Comparison of ENCODE assay signal across 12 cellular contexts in the genomic region with DNA sequence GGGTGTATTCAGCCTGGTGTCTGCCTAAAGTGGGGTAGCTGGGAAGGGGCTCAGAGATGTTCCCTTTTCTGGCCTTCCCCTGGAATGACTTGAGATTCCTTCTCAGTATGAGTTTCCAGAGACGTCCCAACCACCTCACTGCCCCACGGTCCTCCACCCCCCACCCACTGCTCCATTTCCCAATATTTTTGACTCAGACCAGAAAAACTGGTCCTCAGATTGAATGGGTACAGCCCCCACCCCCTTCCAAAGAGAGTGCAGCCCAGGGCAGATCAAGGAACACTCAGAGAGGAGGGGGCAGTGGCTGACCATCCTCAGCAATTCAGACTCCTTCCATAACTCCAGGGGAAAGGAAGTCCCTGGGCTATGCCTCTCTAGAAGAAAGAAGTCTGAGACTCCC. TPM values are rescaled to one million over a fixed set of nuclear protein-coding genes. Genes with fewer than 3 reads are reported as not detected.
DNase-seq lines count a peak whose midpoint lies in the region; TF ChIP-seq lines count a peak whose summit lies in the region.
"Had no signal": no experiment of that assay in that cellular context is flagged by ENCODE, and none has a peak within 500 bp of the region (broad histone marks: within the 10 kb centered on the region; RNA-seq: fewer than 3 reads in every experiment).

No MANE protein-coding gene starts in this region.

- TF ChIP-seq POLR2A in breast epithelium (IDR thresholded peaks at IDR 0.05), result no peak

- H3K9me3 Mint-ChIP-seq in MCF 10A (ENCODE audit: unreplicated experiment), result no peaks in the 10 kb centered on the region
- H3K9me3 Mint-ChIP-seq in activated T-helper 1 cell treated with anti-CD3 and anti-CD28 coated beads, Interleukin-12 subunit alpha, Interleukin-12 subunit beta, Interleukin-2, Interleukin-4 antibody, amounts not matched to agents 30 ng/mL and 10 ng/mL and 1 ng/mL, durations not matched to agents 14 hours and 24 hours and 36 hours, result no peaks in the 10 kb centered on the region
- no peaks in the 10 kb centered on the region for H3K9me3 Mint-ChIP-seq in type B pancreatic cell
- H3K9me3 Mint-ChIP-seq: activated B cell treated with CpG ODN at 0.5 μM for 24 hours had no signal

- H3K4me3 Mint-ChIP-seq in MCF 10A (ENCODE audit: unreplicated experiment) (peak overlapping the region; percentile 11), type B pancreatic cell (peak overlapping the region; percentile 82)
- peak overlapping the region; percentile 71 for H3K4me3 Mint-ChIP-seq in activated T-helper 1 cell treated with anti-CD3 and anti-CD28 coated beads, Interleukin-12 subunit alpha, Interleukin-12 subunit beta, Interleukin-2, Interleukin-4 antibody, amounts not matched to agents 30 ng/mL and 10 ng/mL and 1 ng/mL, durations not matched to agents 14 hours and 24 hours and 36 hours

- H3K27ac ChIP-seq in breast epithelium, result peak overlapping the region in 1 of 2 donors; percentile 38
- H3K27ac ChIP-seq in hepatocyte, result peak overlapping the region; percentile 86
- H3K27ac ChIP-seq: upper lobe of left lung had no signal

- CTCF ChIA-PET in MCF 10A (lab: Yijun Ruan, JAX), result no interaction called here

- peaks cover 53% of the 10 kb centered on the region for H4K20me1 ChIP-seq in hepatocyte (ENCODE audit: insufficient read depth, poor library complexity, severe bottlenecking)

- intact Hi-C loops in MCF 10A (cut with micrococcal nuclease), result no loop called here
- intact Hi-C loops in breast epithelium (cut with DNase I; ENCODE audit: low total_unique reads), result no loop called here
- intact Hi-C loops in activated T-helper 1 cell treated with anti-CD3 and anti-CD28 coated beads, Interleukin-12 subunit alpha, Interleukin-12 subunit beta, Interleukin-2, Interleukin-4 antibody, amounts not matched to agents 30 ng/mL and 10 ng/mL and 1 ng/mL, durations not matched to agents 14 hours and 24 hours and 36 hours (cut with micrococcal nuclease), result loop anchor here (5.0 kb wide), 1 partner anchor 372 kb away; a partner anchor contains a TSS

- peaks cover 5% of the 10 kb centered on the region for H3K36me3 ChIP-seq in breast epithelium
- no peaks in the 10 kb centered on the region for H3K36me3 ChIP-seq in hepatocyte (replicated peaks; ENCODE audit: insufficient read depth, low read depth)

- H2AFZ ChIP-seq in hepatocyte, result no peak overlapping the region

- H3K4me1 Mint-ChIP-seq in MCF 10A (ENCODE audit: insufficient read depth, unreplicated experiment) (peaks cover 30% of the 10 kb centered on the region), type B pancreatic cell (ENCODE audit: unreplicated experiment) (peaks cover 43% of the 10 kb centered on the region)
- peaks cover 32% of the 10 kb centered on the region for H3K4me1 Mint-ChIP-seq in activated T-helper 1 cell treated with anti-CD3 and anti-CD28 coated beads, Interleukin-12 subunit alpha, Interleukin-12 subunit beta, Interleukin-2, Interleukin-4 antibody, amounts not matched to agents 30 ng/mL and 10 ng/mL and 1 ng/mL, durations not matched to agents 14 hours and 24 hours and 36 hours (ENCODE audit: low read depth)

- peaks cover 40% of the 10 kb centered on the region for H3K36me3 Mint-ChIP-seq in MCF 10A (ENCODE audit: insufficient read depth, unreplicated experiment)
- peaks cover 29% of the 10 kb centered on the region for H3K36me3 Mint-ChIP-seq in activated T-helper 1 cell treated with anti-CD3 and anti-CD28 coated beads, Interleukin-12 subunit alpha, Interleukin-12 subunit beta, Interleukin-2, Interleukin-4 antibody, amounts not matched to agents 30 ng/mL and 10 ng/mL and 1 ng/mL, durations not matched to agents 14 hours and 24 hours and 36 hours (ENCODE audit: low read depth)
- peaks cover 18% of the 10 kb centered on the region for H3K36me3 Mint-ChIP-seq in type B pancreatic cell

- no TSS peak for BruUV-seq in MCF 10A (replicated peaks; lab: Mats Ljungman, UMichigan)

- H3K9me3 ChIP-seq in breast epithelium (no peaks in the 10 kb centered on the region), hepatocyte (ENCODE audit: low read depth) (no peaks in the 10 kb centered on the region)
- H3K9me3 ChIP-seq: upper lobe of left lung had no signal

- H3K27ac Mint-ChIP-seq in MCF 10A (ENCODE audit: low read depth, unreplicated experiment), result no peak overlapping the region
- H3K27ac Mint-ChIP-seq in activated T-helper 1 cell treated with anti-CD3 and anti-CD28 coated beads, Interleukin-12 subunit alpha, Interleukin-12 subunit beta, Interleukin-2, Interleukin-4 antibody, amounts not matched to agents 30 ng/mL and 10 ng/mL and 1 ng/mL, durations not matched to agents 14 hours and 24 hours and 36 hours, result no peak overlapping the region
- peak overlapping the region; percentile 77 for H3K27ac Mint-ChIP-seq in type B pancreatic cell
- H3K27ac Mint-ChIP-seq: activated B cell treated with CpG ODN at 0.5 μM for 24 hours had no signal

- DNase-seq in MCF 10A (ENCODE audit: unreplicated experiment), result no peak
- no peak for DNase-seq in breast epithelium (ENCODE audit: low spot score in 2 of 2)
- DNase-seq in activated T-helper 1 cell treated with anti-CD3 and anti-CD28 coated beads, Interleukin-12 subunit alpha, Interleukin-12 subunit beta, Interleukin-2, Interleukin-4 antibody, amounts not matched to agents 30 ng/mL and 10 ng/mL and 1 ng/mL, durations not matched to agents 14 hours and 24 hours and 36 hours (ENCODE audit: low spot score), result no peak
- DNase-seq in hepatocyte (ENCODE audit: low spot score), result no peak
- no peak for DNase-seq in type B pancreatic cell (ENCODE audit: extremely low spot score, unreplicated experiment)
- no peak for DNase-seq in A172 (ENCODE audit: low spot score)
- DNase-seq in NCI-H1694 treated with DMSO at 0.1 percent for 48 hours (lab: John Stamatoyannopoulos, UW), result no peak
- DNase-seq in NAMALWA (ENCODE audit: low spot score), result no peak
- DNase-seq: activated B cell treated with CpG ODN at 0.5 μM for 24 hours; activated naive CD4-positive, alpha-beta T cell treated with Interleukin-2 at 50 U/mL for 16 hours; MM.1S had no signal

- H3K27me3 Mint-ChIP-seq in MCF 10A (ENCODE audit: insufficient read depth, unreplicated experiment) (no peaks in the 10 kb centered on the region), type B pancreatic cell (no peaks in the 10 kb centered on the region)
- no peaks in the 10 kb centered on the region for H3K27me3 Mint-ChIP-seq in activated T-helper 1 cell treated with anti-CD3 and anti-CD28 coated beads, Interleukin-12 subunit alpha, Interleukin-12 subunit beta, Interleukin-2, Interleukin-4 antibody, amounts not matched to agents 30 ng/mL and 10 ng/mL and 1 ng/mL, durations not matched to agents 14 hours and 24 hours and 36 hours (ENCODE audit: insufficient read depth)
- H3K27me3 Mint-ChIP-seq: activated B cell treated with CpG ODN at 0.5 μM for 24 hours had no signal

- peaks cover 6 to 25% of the 10 kb centered on the region in 2 donors for H3K4me1 ChIP-seq in breast epithelium
- peaks cover 52% of the 10 kb centered on the region for H3K4me1 ChIP-seq in hepatocyte (ENCODE audit: insufficient read depth)

- TF ChIP-seq CTCF in MCF 10A (IDR thresholded peaks at IDR 0.05; ENCODE audit: unreplicated experiment), result no peak
- no peak for TF ChIP-seq CTCF in breast epithelium (IDR thresholded peaks at IDR 0.05)
- no peak for TF ChIP-seq CTCF in hepatocyte (IDR thresholded peaks at IDR 0.05; ENCODE audit: poor library complexity)
- TF ChIP-seq CTCF in type B pancreatic cell (conservative IDR thresholded peaks at IDR 0.05), result no peak

- peak overlapping the region; percentile 90 for H3K4me2 ChIP-seq in hepatocyte

- H3K9me2 ChIP-seq in hepatocyte (replicated peaks; ENCODE audit: insufficient read depth), result no peaks in the 10 kb centered on the region

- H3K27me3 ChIP-seq in breast epithelium (no peaks in the 10 kb centered on the region), hepatocyte (no peaks in the 10 kb centered on the region)
- H3K27me3 ChIP-seq: upper lobe of left lung had no signal

- H3K79me2 ChIP-seq in hepatocyte, result peaks cover 79% of the 10 kb centered on the region

- WGBS in hepatocyte (ENCODE audit: low lambda C conversion rate, missing lambda C conversion rate), result 67% methylated on average over 2 of the region's 2 CpGs

- POLR2A ChIA-PET in MCF 10A (lab: Yijun Ruan, JAX), result interaction anchor here (0.6 kb wide), 1 partner anchor 50 kb away, joined by 3 read pairs; a partner anchor contains a TSS

- H3K4me3 ChIP-seq in breast epithelium, result no peak overlapping the region
- H3K4me3 ChIP-seq in hepatocyte, result no peak overlapping the region
- H3K4me3 ChIP-seq: upper lobe of left lung had no signal

RNA-seq across cellular contexts. Expression of a gene that starts 3.2 kb away (rescaled TPM):
- 67.7 and 67.9 TPM in 2 replicates for total RNA-seq in MCF 10A (2022)
- 10 to 100 TPM; 50.1 to 84.2 (median 66.3) TPM for total RNA-seq in breast epithelium
- total RNA-seq in activated T-helper 1 cell treated with anti-CD3 and anti-CD28 coated beads, Interleukin-12 subunit alpha, Interleukin-12 subunit beta, Interleukin-2, Interleukin-4 antibody, amounts not matched to agents 30 ng/mL and 10 ng/mL and 1 ng/mL, durations not matched to agents 14 hours and 24 hours and 36 hours, result 200 and 211 TPM in 2 replicates
- total RNA-seq in hepatocyte, result 157 and 167 TPM in 2 replicates
- polyA plus RNA-seq in hepatocyte, result 82.1 and 101 TPM in 2 replicates
- total RNA-seq in type B pancreatic cell (ENCODE audit: low replicate concordance), result 160 and 161 TPM in 2 replicates
- 212 and 231 TPM in 2 replicates for total RNA-seq in A172 (2014; rRNA removed; shearing (Covaris generic))

RNA-seq across cellular contexts. Expression of a gene that starts 14.9 kb away (rescaled TPM):
- 0.96 and 1.3 TPM in 2 replicates for total RNA-seq in MCF 10A (2022)
- 1 to 10 TPM in 2 of 3 donors, under 1 TPM in 1; 0.48 to 3.2 (median 1.6) TPM for total RNA-seq in breast epithelium
- total RNA-seq in activated T-helper 1 cell treated with anti-CD3 and anti-CD28 coated beads, Interleukin-12 subunit alpha, Interleukin-12 subunit beta, Interleukin-2, Interleukin-4 antibody, amounts not matched to agents 30 ng/mL and 10 ng/mL and 1 ng/mL, durations not matched to agents 14 hours and 24 hours and 36 hours, result 0.39 and 0.73 TPM in 2 replicates
- total RNA-seq in hepatocyte, result 0.52 and 0.53 TPM in 2 replicates
- polyA plus RNA-seq in hepatocyte, result 0.75 and 0.76 TPM in 2 replicates
- 1.9 and 4.5 TPM in 2 replicates for total RNA-seq in type B pancreatic cell (ENCODE audit: low replicate concordance)
- total RNA-seq in A172 (2014; rRNA removed; shearing (Covaris generic)), result 1.8 and 2.2 TPM in 2 replicates

RNA-seq across cellular contexts. Expression of a gene that starts 50.3 kb away (rescaled TPM):
- total RNA-seq in MCF 10A (2022), result 19.1 and 22.3 TPM in 2 replicates
- 10 to 100 TPM; 22.6 to 35.7 (median 25.1) TPM for total RNA-seq in breast epithelium
- total RNA-seq in activated T-helper 1 cell treated with anti-CD3 and anti-CD28 coated beads, Interleukin-12 subunit alpha, Interleukin-12 subunit beta, Interleukin-2, Interleukin-4 antibody, amounts not matched to agents 30 ng/mL and 10 ng/mL and 1 ng/mL, durations not matched to agents 14 hours and 24 hours and 36 hours, result 20.0 and 21.7 TPM in 2 replicates
- total RNA-seq in hepatocyte, result 21.5 and 25.2 TPM in 2 replicates
- polyA plus RNA-seq in hepatocyte, result 9.0 and 10.0 TPM in 2 replicates
- total RNA-seq in type B pancreatic cell (ENCODE audit: low replicate concordance), result 20.5 and 20.6 TPM in 2 replicates
- 31.5 and 34.8 TPM in 2 replicates for total RNA-seq in A172 (2014; rRNA removed; shearing (Covaris generic))

RNA-seq across cellular contexts. Expression of a gene that starts 51.0 kb away (rescaled TPM):
- total RNA-seq in MCF 10A (2022) (42.6 and 46.2 TPM in 2 replicates), breast epithelium (10 to 100 TPM; 51.8 to 55.5 (median 53.7) TPM), hepatocyte (59.8 and 61.4 TPM in 2 replicates), type B pancreatic cell (ENCODE audit: low replicate concordance) (60.0 and 84.3 TPM in 2 replicates)
- 89.1 and 89.8 TPM in 2 replicates for total RNA-seq in activated T-helper 1 cell treated with anti-CD3 and anti-CD28 coated beads, Interleukin-12 subunit alpha, Interleukin-12 subunit beta, Interleukin-2, Interleukin-4 antibody, amounts not matched to agents 30 ng/mL and 10 ng/mL and 1 ng/mL, durations not matched to agents 14 hours and 24 hours and 36 hours
- 77.7 and 97.0 TPM in 2 replicates for polyA plus RNA-seq in hepatocyte
- total RNA-seq in A172 (2014; rRNA removed; shearing (Covaris generic)), result 110 and 127 TPM in 2 replicates

Comparison
In these comparisons a context has a peak if more than half of its experiments do, and no peak if none do; other contexts are left out.
1. H3K4me3 Mint-ChIP-seq: peak in every context shown above with its lines; median percentile 82 in type B pancreatic cell; 71 in activated T-helper 1 cell treated with anti-CD3 and anti-CD28 coated beads, Interleukin-12 subunit alpha, Interleukin-12 subunit beta, Interleukin-2, Interleukin-4 antibody, amounts not matched to agents 30 ng/mL and 10 ng/mL and 1 ng/mL, durations not matched to agents 14 hours and 24 hours and 36 hours; 11 in MCF 10A.